10 cellular contexts compared by ENCODE assay signal in genomic region chr22:28813772-28814518, GRCh38. TPM values are rescaled to one million over a fixed set of nuclear protein-coding genes. Genes with fewer than 3 reads are reported as not detected.
DNase-seq lines count a peak whose midpoint lies in the region; FAIRE-seq and TF ChIP-seq lines count a peak whose summit lies in the region.
"Had no signal": no experiment of that assay in that cellular context is flagged by ENCODE, and none has a peak within 500 bp of the region (broad histone marks: within the 10 kb centered on the region; RNA-seq: fewer than 3 reads in every experiment).

No MANE protein-coding gene starts in this region.

- peaks cover 51% of the 10 kb centered on the region for H3F3A ChIP-seq in MM.1S (ENCODE audit: insufficient read depth, low read length)

- H3K79me2 ChIP-seq in MM.1S (ENCODE audit: low read length): peaks cover 17% of the 10 kb centered on the region; the same call in 1 of the 2 replicates
- H3K79me2 ChIP-seq in parathyroid adenoma: no peaks in the 10 kb centered on the region

- no peaks in the 10 kb centered on the region for H4K20me1 ChIP-seq in MM.1S (ENCODE audit: insufficient read depth, low read length)

- H3K9ac ChIP-seq in MM.1S (ENCODE audit: low read length): no peak overlapping the region
- H3K9ac ChIP-seq in parathyroid adenoma: no peak overlapping the region

- no peak overlapping the region for H3K4me3 ChIP-seq in CD4-positive, alpha-beta memory T cell (ENCODE audit: low read length in 2 of 2)
- H3K4me3 ChIP-seq in MM.1S (ENCODE audit: low read length) (no peak overlapping the region), parathyroid adenoma (ENCODE audit: low read depth, low read length) (no peak overlapping the region)

- no peaks in the 10 kb centered on the region for H3K27me3 Mint-ChIP-seq in CD4-positive, alpha-beta memory T cell

- no peaks in the 10 kb centered on the region for H3K9me3 ChIP-seq in CD4-positive, alpha-beta memory T cell (ENCODE audit: control insufficient read depth in 1 of 2, low read length in 2 of 2)
- H3K9me3 ChIP-seq in MM.1S (replicated peaks; ENCODE audit: insufficient read depth, low read length) (no peaks in the 10 kb centered on the region), parathyroid adenoma (ENCODE audit: control insufficient read depth, low read length) (no peaks in the 10 kb centered on the region)

- peaks cover 0 to 2% (median 0%) of the 10 kb centered on the region in 8 donors for H3K9me3 Mint-ChIP-seq in CD4-positive, alpha-beta memory T cell

- intact Hi-C loops in CD4-positive, alpha-beta memory T cell (cut with micrococcal nuclease): loop anchor here (5.0 to 10.0 kb wide), 2 partner anchors 42 to 899 kb away; partner anchors contain the start of genes CCDC117 and PITPNB

- H3K27ac ChIP-seq in CD4-positive, alpha-beta memory T cell (ENCODE audit: low read depth, low read length): no peak overlapping the region
- H3K27ac ChIP-seq in MM.1S (ENCODE audit: low read length) (peak overlapping the region; percentile 28; the same call in 1 of the 2 replicates), parathyroid adenoma (peak overlapping the region; percentile 98)

- no peaks in the 10 kb centered on the region for H3K9me2 ChIP-seq in MM.1S (replicated peaks; ENCODE audit: insufficient read depth, low read length)

- POLR2A ChIA-PET in CD4-positive, alpha-beta memory T cell (lab: Charles Lee; ENCODE audit: partially characterized antibody): interaction anchor here (0.8 to 14.5 kb wide), 3 partner anchors 14 to 22 kb away, joined by 4 to 236 read pairs (median 26); partner anchors contain the start of gene XBP1

- CTCF ChIA-PET in CD4-positive, alpha-beta memory T cell (lab: Charles Lee; ENCODE audit: partially characterized antibody): interaction anchor here (1.3 to 5.7 kb wide), 5 partner anchors 15 to 213 kb away, joined by 4 to 39 read pairs (median 5); no protein-coding TSS in a partner anchor

- peak overlapping the region; percentile 57 to 94 (median 83) for H3K27ac Mint-ChIP-seq in CD4-positive, alpha-beta memory T cell

- H3K4me3 Mint-ChIP-seq in CD4-positive, alpha-beta memory T cell: peak overlapping the region in 5 of 8 donors; percentile 8 to 72 (median 35)

- peak; percentile 26 for FAIRE-seq in endometrium (lab: Jason Lieb, UNC)
- FAIRE-seq in HTR-8/SVneo (lab: Jason Lieb, UNC): no peak

- no peaks in the 10 kb centered on the region for H3K27me3 ChIP-seq in CD4-positive, alpha-beta memory T cell (ENCODE audit: insufficient read depth, low read length)
- no peaks in the 10 kb centered on the region for H3K27me3 ChIP-seq in MM.1S (replicated peaks; ENCODE audit: insufficient read depth, low read length)
- no peaks in the 10 kb centered on the region for H3K27me3 ChIP-seq in parathyroid adenoma (ENCODE audit: control insufficient read depth, insufficient read depth, low read length)

- H3K36me3 ChIP-seq in CD4-positive, alpha-beta memory T cell (ENCODE audit: insufficient read depth, low read length): no peaks in the 10 kb centered on the region
- H3K36me3 ChIP-seq in MM.1S (replicated peaks; ENCODE audit: insufficient read depth, low read length) (no peaks in the 10 kb centered on the region), parathyroid adenoma (ENCODE audit: control insufficient read depth, insufficient read depth, low read length) (no peaks in the 10 kb centered on the region)

- H3K4me2 ChIP-seq in MM.1S (ENCODE audit: low read depth, low read length): 0 out of 2 replicates have a peak overlapping the region, but pooled peaks have one; percentile 9
- H3K4me2 ChIP-seq in parathyroid adenoma (ENCODE audit: low read length): peak overlapping the region; percentile 37

- TF ChIP-seq CTCF in MM.1S (IDR thresholded peaks at IDR 0.05; ENCODE audit: low read length) (no peak), parathyroid adenoma (IDR thresholded peaks at IDR 0.05) (no peak)

- H2AFZ ChIP-seq in MM.1S (ENCODE audit: low read length) (no peak overlapping the region), parathyroid adenoma (peak overlapping the region; percentile 50)

- no peak for DNase-seq in CD4-positive, alpha-beta memory T cell
- DNase-seq in MM.1S (no peak), HTR-8/SVneo (ENCODE audit: insufficient read length, low spot score) (no peak), mesenteric fat pad (ENCODE audit: low spot score) (no peak), RKO (ENCODE audit: low spot score) (no peak), islet precursor cell (no peak)
- DNase-seq: activated CD4-positive, alpha-beta T cell treated with anti-CD3 and anti-CD28 coated beads, Interleukin-2, amount 50 U/mL, for 4 hours; NCI-H446 treated with DMSO at 0.1 percent for 48 hours had no signal

- peaks cover 49 to 89% (median 72%) of the 10 kb centered on the region in 4 donors for H3K4me1 Mint-ChIP-seq in CD4-positive, alpha-beta memory T cell

- H3K36me3 Mint-ChIP-seq in CD4-positive, alpha-beta memory T cell: peaks cover 19 to 24% of the 10 kb centered on the region in 2 donors

- H3K4me1 ChIP-seq in CD4-positive, alpha-beta memory T cell (ENCODE audit: insufficient read depth, low read length): peaks cover 77% of the 10 kb centered on the region
- peaks cover 78% of the 10 kb centered on the region for H3K4me1 ChIP-seq in MM.1S (ENCODE audit: low read length)
- peaks cover 32% of the 10 kb centered on the region for H3K4me1 ChIP-seq in parathyroid adenoma

RNA-seq across cellular contexts. Expression of gene XBP1, which starts 13.6 kb away (rescaled TPM):
- total RNA-seq in CD4-positive, alpha-beta memory T cell: 100 to 1,000 TPM; 154 to 164 TPM
- 100 to 1,000 TPM; 315 to 533 TPM for polyA plus RNA-seq in CD4-positive, alpha-beta memory T cell
- 180 TPM for total RNA-seq in mesenteric fat pad

RNA-seq across cellular contexts. Expression of gene CCDC117, which starts 41.5 kb away (rescaled TPM):
- total RNA-seq in CD4-positive, alpha-beta memory T cell: 10 to 100 TPM; 20.3 to 20.6 TPM
- polyA plus RNA-seq in CD4-positive, alpha-beta memory T cell: 1 to 10 TPM; 7.2 to 10.0 TPM
- 23.1 TPM for total RNA-seq in mesenteric fat pad
